1 cellular context compared by ENCODE assay signal in the genomic region with DNA sequence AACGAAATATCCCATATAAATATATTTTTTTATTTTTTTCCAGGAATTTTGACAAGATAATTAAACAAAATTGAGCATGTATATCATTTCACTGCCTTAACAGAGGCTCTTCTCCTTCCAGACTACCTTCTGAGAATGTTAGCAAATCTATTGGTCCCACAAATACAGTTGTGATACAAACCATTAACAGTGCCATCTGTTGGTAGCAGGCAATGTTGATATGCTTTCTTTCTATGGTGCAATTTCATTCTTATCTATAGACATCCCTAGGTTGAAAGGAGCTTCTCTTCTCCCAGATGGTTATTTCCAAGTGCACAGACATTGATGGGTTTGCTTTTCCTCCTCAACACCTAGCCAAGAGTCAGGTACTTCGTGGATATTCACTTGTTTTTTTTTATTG.
TF ChIP-seq lines count a peak whose summit lies in the region.

No MANE protein-coding gene starts in this region.

TF ChIP-seq in HCT116, 20 proteins besides CTCF, POLR2A, EP300 and RAD21 (continued from another document):
- TF ChIP-seq, protein P1, sequence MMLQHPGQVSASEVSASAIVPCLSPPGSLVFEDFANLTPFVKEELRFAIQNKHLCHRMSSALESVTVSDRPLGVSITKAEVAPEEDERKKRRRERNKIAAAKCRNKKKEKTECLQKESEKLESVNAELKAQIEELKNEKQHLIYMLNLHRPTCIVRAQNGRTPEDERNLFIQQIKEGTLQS (IDR thresholded peaks at IDR 0.05), result no peak
- TF ChIP-seq EGR1 (IDR thresholded peaks at IDR 0.05; ENCODE audit: low read depth) (no peak), SP1 (IDR thresholded peaks at IDR 0.05; ENCODE audit: low read depth) (no peak), ELF1 (IDR thresholded peaks at IDR 0.05; ENCODE audit: borderline replicate concordance, low read depth) (no peak), SIN3A (IDR thresholded peaks at IDR 0.05; ENCODE audit: low read depth) (no peak), JUND (IDR thresholded peaks at IDR 0.05) (no peak), FOSL1 (IDR thresholded peaks at IDR 0.05; ENCODE audit: low read depth) (no peak), EZH2phosphoT487 (IDR thresholded peaks at IDR 0.05; ENCODE audit: borderline replicate concordance) (no peak), CBX3 (IDR thresholded peaks at IDR 0.05; ENCODE audit: low read depth) (no peak), ZFX (IDR thresholded peaks at IDR 0.05) (no peak), POLR2AphosphoS5 (IDR thresholded peaks at IDR 0.05; ENCODE audit: low read depth, low read length) (no peak), ZNF274 (IDR thresholded peaks at IDR 0.05; ENCODE audit: low read depth, low read length) (no peak), SRF (IDR thresholded peaks at IDR 0.05; ENCODE audit: low read depth) (no peak), EZH2 (IDR thresholded peaks at IDR 0.05) (no peak)
- TF ChIP-seq, protein P2, sequence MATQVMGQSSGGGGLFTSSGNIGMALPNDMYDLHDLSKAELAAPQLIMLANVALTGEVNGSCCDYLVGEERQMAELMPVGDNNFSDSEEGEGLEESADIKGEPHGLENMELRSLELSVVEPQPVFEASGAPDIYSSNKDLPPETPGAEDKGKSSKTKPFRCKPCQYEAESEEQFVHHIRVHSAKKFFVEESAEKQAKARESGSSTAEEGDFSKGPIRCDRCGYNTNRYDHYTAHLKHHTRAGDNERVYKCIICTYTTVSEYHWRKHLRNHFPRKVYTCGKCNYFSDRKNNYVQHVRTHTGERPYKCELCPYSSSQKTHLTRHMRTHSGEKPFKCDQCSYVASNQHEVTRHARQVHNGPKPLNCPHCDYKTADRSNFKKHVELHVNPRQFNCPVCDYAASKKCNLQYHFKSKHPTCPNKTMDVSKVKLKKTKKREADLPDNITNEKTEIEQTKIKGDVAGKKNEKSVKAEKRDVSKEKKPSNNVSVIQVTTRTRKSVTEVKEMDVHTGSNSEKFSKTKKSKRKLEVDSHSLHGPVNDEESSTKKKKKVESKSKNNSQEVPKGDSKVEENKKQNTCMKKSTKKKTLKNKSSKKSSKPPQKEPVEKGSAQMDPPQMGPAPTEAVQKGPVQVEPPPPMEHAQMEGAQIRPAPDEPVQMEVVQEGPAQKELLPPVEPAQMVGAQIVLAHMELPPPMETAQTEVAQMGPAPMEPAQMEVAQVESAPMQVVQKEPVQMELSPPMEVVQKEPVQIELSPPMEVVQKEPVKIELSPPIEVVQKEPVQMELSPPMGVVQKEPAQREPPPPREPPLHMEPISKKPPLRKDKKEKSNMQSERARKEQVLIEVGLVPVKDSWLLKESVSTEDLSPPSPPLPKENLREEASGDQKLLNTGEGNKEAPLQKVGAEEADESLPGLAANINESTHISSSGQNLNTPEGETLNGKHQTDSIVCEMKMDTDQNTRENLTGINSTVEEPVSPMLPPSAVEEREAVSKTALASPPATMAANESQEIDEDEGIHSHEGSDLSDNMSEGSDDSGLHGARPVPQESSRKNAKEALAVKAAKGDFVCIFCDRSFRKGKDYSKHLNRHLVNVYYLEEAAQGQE (IDR thresholded peaks at IDR 0.05; ENCODE audit: low read depth), result no peak
- TF ChIP-seq, protein P3, sequence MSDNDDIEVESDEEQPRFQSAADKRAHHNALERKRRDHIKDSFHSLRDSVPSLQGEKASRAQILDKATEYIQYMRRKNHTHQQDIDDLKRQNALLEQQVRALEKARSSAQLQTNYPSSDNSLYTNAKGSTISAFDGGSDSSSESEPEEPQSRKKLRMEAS (IDR thresholded peaks at IDR 0.05), result no peak
